10 cellular contexts compared by ENCODE assay signal in genomic region chr16:4465977-4466779, GRCh38. TPM values are rescaled to one million over a fixed set of nuclear protein-coding genes. Genes with fewer than 3 reads are reported as not detected.
DNase-seq lines count a peak whose midpoint lies in the region; ATAC-seq and TF ChIP-seq lines count a peak whose summit lies in the region.
"Had no signal": no experiment of that assay in that cellular context is flagged by ENCODE, and none has a peak within 500 bp of the region (broad histone marks: within the 10 kb centered on the region; RNA-seq: fewer than 3 reads in every experiment).

No MANE protein-coding gene starts in this region.

- no peaks in the 10 kb centered on the region for H3K27me3 ChIP-seq in naive thymus-derived CD4-positive, alpha-beta T cell (ENCODE audit: control insufficient read depth in 2 of 2, insufficient read depth in 2 of 2, low read length in 2 of 2)

- H3K27ac Mint-ChIP-seq in activated naive CD4-positive, alpha-beta T cell treated with anti-CD3 and anti-CD28 coated beads, Interleukin-2, amount 10 ng/mL, durations not matched to agents 7 days and 5 days: peak overlapping the region; percentile 75
- peak overlapping the region; percentile 31 to 84 (median 62) for H3K27ac Mint-ChIP-seq in naive thymus-derived CD4-positive, alpha-beta T cell
- H3K27ac Mint-ChIP-seq in stimulated activated effector memory CD8-positive, alpha-beta T cell treated with anti-CD3 and anti-CD28 coated beads, Interleukin-12 subunit alpha, Interleukin-12 subunit beta, amount 100 ng/mL, for 72 hours: peak overlapping the region; percentile 99
- H3K27ac Mint-ChIP-seq: dendritic cell treated with granulocyte-macrophage colony-stimulating factor and Interleukin-4, amounts not matched to agents 40 ng/mL and 50 ng/mL, for 4 days had no signal

- H3K4me1 ChIP-seq in naive thymus-derived CD4-positive, alpha-beta T cell (ENCODE audit: control insufficient read depth in 2 of 2, insufficient read depth in 2 of 2, low read length in 2 of 2): peaks cover 5 to 24% of the 10 kb centered on the region in 2 donors

- H3K4me1 Mint-ChIP-seq in activated naive CD4-positive, alpha-beta T cell treated with anti-CD3 and anti-CD28 coated beads, Interleukin-2, amount 10 ng/mL, durations not matched to agents 7 days and 5 days: peaks cover 15% of the 10 kb centered on the region
- peaks cover 0 to 25% (median 7%) of the 10 kb centered on the region in 7 donors for H3K4me1 Mint-ChIP-seq in naive thymus-derived CD4-positive, alpha-beta T cell
- peaks cover 27% of the 10 kb centered on the region for H3K4me1 Mint-ChIP-seq in stimulated activated effector memory CD8-positive, alpha-beta T cell treated with anti-CD3 and anti-CD28 coated beads, Interleukin-12 subunit alpha, Interleukin-12 subunit beta, amount 100 ng/mL, for 72 hours

- no peak overlapping the region for H3K4me3 ChIP-seq in naive thymus-derived CD4-positive, alpha-beta T cell (ENCODE audit: low read length)
- H3K4me3 ChIP-seq in foreskin fibroblast (ENCODE audit: low read depth in 1 of 2, low read length in 2 of 2): no peak overlapping the region

- no peak overlapping the region for H3K4me3 Mint-ChIP-seq in activated naive CD4-positive, alpha-beta T cell treated with anti-CD3 and anti-CD28 coated beads, Interleukin-2, amount 10 ng/mL, durations not matched to agents 7 days and 5 days
- H3K4me3 Mint-ChIP-seq in naive thymus-derived CD4-positive, alpha-beta T cell: peak overlapping the region in 2 of 10 donors; percentile 21 to 35
- peak overlapping the region; percentile 73 for H3K4me3 Mint-ChIP-seq in stimulated activated effector memory CD8-positive, alpha-beta T cell treated with anti-CD3 and anti-CD28 coated beads, Interleukin-12 subunit alpha, Interleukin-12 subunit beta, amount 100 ng/mL, for 72 hours
- H3K4me3 Mint-ChIP-seq: dendritic cell treated with granulocyte-macrophage colony-stimulating factor and Interleukin-4, amounts not matched to agents 40 ng/mL and 50 ng/mL, for 4 days had no signal

- TF ChIP-seq CTCF in foreskin fibroblast (IDR thresholded peaks at IDR 0.05; ENCODE audit: low read depth, low read length): no peak

- ATAC-seq in naive thymus-derived CD4-positive, alpha-beta T cell: peak; percentile 90
- peak; percentile 99 for ATAC-seq in stimulated activated effector memory CD8-positive, alpha-beta T cell treated with anti-CD3 and anti-CD28 coated beads, Interleukin-12 subunit alpha, Interleukin-12 subunit beta, amount 100 ng/mL, for 72 hours

- H3K27ac ChIP-seq in naive thymus-derived CD4-positive, alpha-beta T cell (ENCODE audit: low read depth, low read length): no peak overlapping the region

- no peaks in the 10 kb centered on the region for H3K9me3 Mint-ChIP-seq in activated naive CD4-positive, alpha-beta T cell treated with anti-CD3 and anti-CD28 coated beads, Interleukin-2, amount 10 ng/mL, durations not matched to agents 7 days and 5 days
- H3K9me3 Mint-ChIP-seq in naive thymus-derived CD4-positive, alpha-beta T cell: no peaks in the 10 kb centered on the region
- H3K9me3 Mint-ChIP-seq in stimulated activated effector memory CD8-positive, alpha-beta T cell treated with anti-CD3 and anti-CD28 coated beads, Interleukin-12 subunit alpha, Interleukin-12 subunit beta, amount 100 ng/mL, for 72 hours: no peaks in the 10 kb centered on the region
- H3K9me3 Mint-ChIP-seq: dendritic cell treated with granulocyte-macrophage colony-stimulating factor and Interleukin-4, amounts not matched to agents 40 ng/mL and 50 ng/mL, for 4 days had no signal

- CTCF ChIA-PET in activated naive CD4-positive, alpha-beta T cell treated with anti-CD3 and anti-CD28 coated beads, Interleukin-2, amount 10 ng/mL, durations not matched to agents 7 days and 5 days (lab: Charles Lee): interaction anchor here (0.8 to 1.4 kb wide), 3 partner anchors 10 to 42 kb away, joined by 3 read pairs; partner anchors contain the start of gene HMOX2
- CTCF ChIA-PET in naive thymus-derived CD4-positive, alpha-beta T cell (lab: Charles Lee): no interaction called here

- intact Hi-C loops in naive thymus-derived CD4-positive, alpha-beta T cell (cut with micrococcal nuclease): no loop called here

- H3K36me3 Mint-ChIP-seq in activated naive CD4-positive, alpha-beta T cell treated with anti-CD3 and anti-CD28 coated beads, Interleukin-2, amount 10 ng/mL, durations not matched to agents 7 days and 5 days: peaks cover 37% of the 10 kb centered on the region
- peaks cover 3 to 29% (median 7%) of the 10 kb centered on the region in 5 donors for H3K36me3 Mint-ChIP-seq in naive thymus-derived CD4-positive, alpha-beta T cell
- peaks cover 70% of the 10 kb centered on the region for H3K36me3 Mint-ChIP-seq in stimulated activated effector memory CD8-positive, alpha-beta T cell treated with anti-CD3 and anti-CD28 coated beads, Interleukin-12 subunit alpha, Interleukin-12 subunit beta, amount 100 ng/mL, for 72 hours

- no peaks in the 10 kb centered on the region for H3K9me3 ChIP-seq in naive thymus-derived CD4-positive, alpha-beta T cell (ENCODE audit: control insufficient read depth in 2 of 3, low read length in 3 of 3)

- DNase-seq in activated CD4-positive, alpha-beta T cell treated with anti-CD3 and anti-CD28 coated beads for 4 hours: peak; percentile 50 to 65
- DNase-seq in activated naive CD4-positive, alpha-beta T cell treated with anti-CD3 and anti-CD28 coated beads, Interleukin-2, amount 10 ng/mL, durations not matched to agents 7 days and 5 days: peak; percentile 45
- DNase-seq in naive thymus-derived CD4-positive, alpha-beta T cell: no peak
- DNase-seq in stimulated activated effector memory CD8-positive, alpha-beta T cell treated with anti-CD3 and anti-CD28 coated beads, Interleukin-12 subunit alpha, Interleukin-12 subunit beta, amount 100 ng/mL, for 72 hours (ENCODE audit: low spot score in 2 of 2): peak; percentile 65 to 88
- no peak for DNase-seq in SHP77 treated with DMSO at 0.1 percent for 48 hours (lab: John Stamatoyannopoulos, UW)
- no peak for DNase-seq in T1000 (lab: John Stamatoyannopoulos, UW)
- no peak for DNase-seq in NCI-H774 (lab: John Stamatoyannopoulos, UW)
- no peak for DNase-seq in foreskin fibroblast
- DNase-seq: NCI-H187 treated with DMSO at 0.1 percent for 48 hours had no signal

- peaks cover 6 to 74% (median 18%) of the 10 kb centered on the region in 3 experiments for H3K36me3 ChIP-seq in naive thymus-derived CD4-positive, alpha-beta T cell (ENCODE audit: control insufficient read depth in 2 of 3, insufficient read depth in 3 of 3, low read length in 3 of 3)

- H3K27me3 Mint-ChIP-seq in activated naive CD4-positive, alpha-beta T cell treated with anti-CD3 and anti-CD28 coated beads, Interleukin-2, amount 10 ng/mL, durations not matched to agents 7 days and 5 days: no peaks in the 10 kb centered on the region
- no peaks in the 10 kb centered on the region for H3K27me3 Mint-ChIP-seq in naive thymus-derived CD4-positive, alpha-beta T cell
- H3K27me3 Mint-ChIP-seq: dendritic cell treated with granulocyte-macrophage colony-stimulating factor and Interleukin-4, amounts not matched to agents 40 ng/mL and 50 ng/mL, for 4 days had no signal

- POLR2A ChIA-PET in naive thymus-derived CD4-positive, alpha-beta T cell (lab: Charles Lee): interaction anchor here (1.0 kb wide), 1 partner anchor 35 kb away, joined by 3 read pairs; no protein-coding TSS in a partner anchor

RNA-seq across cellular contexts. Expression of gene NMRAL1, which starts 8.2 kb away (rescaled TPM):
- total RNA-seq in naive thymus-derived CD4-positive, alpha-beta T cell: 10 to 100 TPM; 34.2 to 72.7 (median 58.1) TPM
- polyA plus RNA-seq in naive thymus-derived CD4-positive, alpha-beta T cell: 10 to 100 TPM; 61.3 to 81.8 TPM

RNA-seq across cellular contexts. Expression of gene HMOX2, which starts 10.0 kb away (rescaled TPM):
- 10 to 100 TPM; 44.6 to 84.9 (median 61.0) TPM for total RNA-seq in naive thymus-derived CD4-positive, alpha-beta T cell
- polyA plus RNA-seq in naive thymus-derived CD4-positive, alpha-beta T cell: 100 to 1,000 TPM; 127 to 163 TPM

RNA-seq across cellular contexts. Expression of gene DNAJA3, which starts 40.5 kb away (rescaled TPM):
- total RNA-seq in naive thymus-derived CD4-positive, alpha-beta T cell: 10 to 100 TPM; 33.6 to 79.8 (median 70.5) TPM
- 10 to 100 TPM; 42.4 to 73.0 TPM for polyA plus RNA-seq in naive thymus-derived CD4-positive, alpha-beta T cell

RNA-seq across cellular contexts. Expression of gene CORO7, which starts 49.8 kb away (rescaled TPM):
- 100 to 1,000 TPM; 114 to 572 (median 165) TPM for total RNA-seq in naive thymus-derived CD4-positive, alpha-beta T cell
- 10 to 100 TPM; 29.6 to 62.5 TPM for polyA plus RNA-seq in naive thymus-derived CD4-positive, alpha-beta T cell

Comparison
In these comparisons a context has a peak if more than half of its experiments do, and no peak if none do; other contexts are left out.
1. DNase-seq: peak in activated CD4-positive, alpha-beta T cell treated with anti-CD3 and anti-CD28 coated beads for 4 hours (2 of 2), activated naive CD4-positive, alpha-beta T cell treated with anti-CD3 and anti-CD28 coated beads, Interleukin-2, amount 10 ng/mL, durations not matched to agents 7 days and 5 days (single experiment) and stimulated activated effector memory CD8-positive, alpha-beta T cell treated with anti-CD3 and anti-CD28 coated beads, Interleukin-12 subunit alpha, Interleukin-12 subunit beta, amount 100 ng/mL, for 72 hours (2 of 2); none in naive thymus-derived CD4-positive, alpha-beta T cell (0 of 9), SHP77 treated with DMSO at 0.1 percent for 48 hours (single experiment), T1000 (single experiment), NCI-H774 (single experiment) and foreskin fibroblast (0 of 2).
2. Peak in every context shown above with its lines, with median percentiles within 50 percentile points of each other: H3K27ac Mint-ChIP-seq.